Comparison of ENCODE assay signal across 22 cellular contexts in genomic region chr2:187208199-187208785, GRCh38.
A peak's percentile ranks its signal among the peaks of the same experiment; 100 is the strongest.
DNase-seq lines count a peak whose midpoint lies in the region; ATAC-seq and TF ChIP-seq lines count a peak whose summit lies in the region.
"Had no signal": no experiment of that assay in that cellular context is flagged by ENCODE, and none has a peak within 500 bp of the region (broad histone marks: within the 10 kb centered on the region; RNA-seq: fewer than 3 reads in every experiment).

No MANE protein-coding gene starts in this region.

- CTCF ChIA-PET in HEK293 (lab: Yijun Ruan, JAX) = no interaction called here

- TF ChIP-seq CTCF in HEK293 (tag by site-specific recombination; IDR thresholded peaks at IDR 0.05) (no peak), endothelial cell (IDR thresholded peaks at IDR 0.05; ENCODE audit: unreplicated experiment) (no peak), upper lobe of right lung (IDR thresholded peaks at IDR 0.05) (no peak), thyroid gland (IDR thresholded peaks at IDR 0.05) (no peak)

- H3K4me3 ChIP-seq in HEK293 (ENCODE audit: low read depth, low read length) (no peak overlapping the region), upper lobe of right lung (no peak overlapping the region), thyroid gland (replicated peaks in 1 of 3) (no peak overlapping the region)
- H3K4me3 ChIP-seq: SK-N-MC had no signal

- POLR2A ChIA-PET in HEK293 (lab: Yijun Ruan, JAX) = no interaction called here

- TF ChIP-seq POLR2A in thyroid gland (IDR thresholded peaks at IDR 0.05) = no peak

- peaks cover 2% of the 10 kb centered on the region for H3K27me3 Mint-ChIP-seq in endothelial cell (ENCODE audit: unreplicated experiment)

- H3K36me3 ChIP-seq in HEK293 (ENCODE audit: control insufficient read depth in 2 of 2, insufficient read depth in 1 of 2, low read length in 2 of 2) (no peaks in the 10 kb centered on the region), upper lobe of right lung (no peaks in the 10 kb centered on the region), thyroid gland (no peaks in the 10 kb centered on the region)
- H3K36me3 ChIP-seq: BE2C had no signal

- no peaks in the 10 kb centered on the region for H3K36me3 Mint-ChIP-seq in endothelial cell (ENCODE audit: low read depth, unreplicated experiment)

- H3K4me1 ChIP-seq in HEK293 (ENCODE audit: control insufficient read depth, insufficient read depth, low read length) (no peaks in the 10 kb centered on the region), upper lobe of right lung (no peaks in the 10 kb centered on the region), thyroid gland (no peaks in the 10 kb centered on the region)
- H3K4me1 ChIP-seq: BE2C had no signal

- H3K27ac ChIP-seq in HEK293 (ENCODE audit: extremely low read depth, low read depth, low read length) = no peak overlapping the region
- H3K27ac ChIP-seq in upper lobe of right lung = no peak overlapping the region
- no peak overlapping the region for H3K27ac ChIP-seq in thyroid gland
- H3K27ac ChIP-seq: KMS-11, SK-N-MC had no signal

- no peak overlapping the region for H3K4me3 Mint-ChIP-seq in endothelial cell (ENCODE audit: unreplicated experiment)
- H3K4me3 Mint-ChIP-seq: H9 had no signal

- H3K27me3 ChIP-seq in upper lobe of right lung (no peaks in the 10 kb centered on the region), thyroid gland (no peaks in the 10 kb centered on the region)
- H3K27me3 ChIP-seq: BE2C had no signal

- peak overlapping the region; percentile 14 for H3K27ac Mint-ChIP-seq in endothelial cell (ENCODE audit: unreplicated experiment)

- WGBS in thyroid gland, 2 donors = 100% methylated on average over 2 to 3 of the region's 3 CpGs

- H3K9me3 ChIP-seq in HEK293 (ENCODE audit: control insufficient read depth, insufficient read depth, low read depth, low read length) = no peaks in the 10 kb centered on the region
- peaks cover 6% of the 10 kb centered on the region for H3K9me3 ChIP-seq in upper lobe of right lung
- no peaks in the 10 kb centered on the region for H3K9me3 ChIP-seq in thyroid gland
- H3K9me3 ChIP-seq: BE2C had no signal

- H3K9me3 Mint-ChIP-seq in endothelial cell (ENCODE audit: unreplicated experiment) = no peaks in the 10 kb centered on the region

- no peak for DNase-seq in endothelial cell (ENCODE audit: low spot score)
- peak; percentile 50 for DNase-seq in posterior vena cava (ENCODE audit: low spot score)
- no peak for DNase-seq in upper lobe of right lung
- DNase-seq in thyroid gland = no peak
- DNase-seq: BE2C, EL, GF-D8, H9, IMR-90, NCI-H1092 treated with DMSO at 0.1 percent for 48 hours, NCI-H1436 treated with DMSO at 0.1 percent for 48 hours, NCI-H1930, NCI-H2227 treated with DMSO at 0.1 percent for 48 hours, NCI-H510A, NCI-H774, SHP77, SW 1271 had no signal

- H3K4me1 Mint-ChIP-seq in endothelial cell (ENCODE audit: unreplicated experiment) = peaks cover 14% of the 10 kb centered on the region

- intact Hi-C loops in posterior vena cava (cut with DNase I) (no loop called here), upper lobe of right lung (cut with DNase I) (no loop called here), thyroid gland (cut with DNase I) (no loop called here)

- ATAC-seq in upper lobe of right lung (peak; percentile 21), HG02852 (IDR thresholded peaks at IDR 0.05; ENCODE audit: unreplicated experiment) (no peak), HG03175 (IDR thresholded peaks at IDR 0.05; ENCODE audit: unreplicated experiment) (no peak)

TF ChIP-seq in HEK293, 187 proteins besides CTCF, POLR2A, EP300 and RAD21:
- TF ChIP-seq SCRT2 (tag by site-specific recombination; IDR thresholded peaks at IDR 0.05) = peak; percentile 73
- TF ChIP-seq, protein P1, sequence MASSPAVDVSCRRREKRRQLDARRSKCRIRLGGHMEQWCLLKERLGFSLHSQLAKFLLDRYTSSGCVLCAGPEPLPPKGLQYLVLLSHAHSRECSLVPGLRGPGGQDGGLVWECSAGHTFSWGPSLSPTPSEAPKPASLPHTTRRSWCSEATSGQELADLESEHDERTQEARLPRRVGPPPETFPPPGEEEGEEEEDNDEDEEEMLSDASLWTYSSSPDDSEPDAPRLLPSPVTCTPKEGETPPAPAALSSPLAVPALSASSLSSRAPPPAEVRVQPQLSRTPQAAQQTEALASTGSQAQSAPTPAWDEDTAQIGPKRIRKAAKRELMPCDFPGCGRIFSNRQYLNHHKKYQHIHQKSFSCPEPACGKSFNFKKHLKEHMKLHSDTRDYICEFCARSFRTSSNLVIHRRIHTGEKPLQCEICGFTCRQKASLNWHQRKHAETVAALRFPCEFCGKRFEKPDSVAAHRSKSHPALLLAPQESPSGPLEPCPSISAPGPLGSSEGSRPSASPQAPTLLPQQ (tag by site-specific recombination; IDR thresholded peaks at IDR 0.05) = no peak
- TF ChIP-seq TSHZ1 (tag by site-specific recombination; IDR thresholded peaks at IDR 0.05; ENCODE audit: borderline replicate concordance) = no peak
